37 cellular contexts compared by ENCODE assay signal in the genomic region with DNA sequence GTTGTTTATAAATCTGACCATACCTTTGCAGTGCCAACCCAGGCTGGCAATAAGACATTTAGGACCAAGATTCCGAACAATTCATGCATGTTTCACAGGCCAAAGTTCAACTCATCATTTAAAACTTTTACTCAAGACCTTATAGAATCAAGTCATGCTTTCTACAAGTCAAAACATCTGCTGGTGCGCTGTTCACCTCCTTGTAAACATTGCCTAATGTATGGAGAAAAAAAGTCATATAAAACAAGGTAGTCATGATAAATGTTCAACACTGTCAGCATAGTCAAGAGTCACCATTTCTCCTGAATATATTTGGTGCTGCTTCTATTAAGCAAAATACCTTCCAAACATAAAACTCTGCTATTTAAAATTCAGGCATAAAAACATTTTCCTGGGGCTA.
"Had no signal": no experiment of that assay in that cellular context is flagged by ENCODE, and none has a peak within 500 bp of the region (broad histone marks: within the 10 kb centered on the region; RNA-seq: fewer than 3 reads in every experiment).

No MANE protein-coding gene starts in this region.

- H3K4me3 Mint-ChIP-seq: activated B cell treated with CpG ODN at 0.5 μM for 24 hours; activated CD4-positive, alpha-beta memory T cell treated with anti-CD3 and anti-CD28 coated beads for 36 hours; activated naive CD4-positive, alpha-beta T cell treated with anti-CD3 and anti-CD28 coated beads for 36 hours; activated T-cell treated with anti-CD3 and anti-CD28 coated beads, Interleukin-2, amount 50 U/mL, for 4 hours; activated T-helper 1 cell treated with anti-CD3 and anti-CD28 coated beads, Interleukin-12 subunit alpha, Interleukin-12 subunit beta, Interleukin-2, Interleukin-4 antibody, amounts not matched to agents 30 ng/mL and 10 ng/mL and 1 ng/mL, durations not matched to agents 14 hours and 24 hours and 36 hours had no signal

- DNase-seq: activated B cell treated with CpG ODN at 0.5 μM for 24 hours; activated CD4-positive, alpha-beta memory T cell treated with anti-CD3 and anti-CD28 coated beads for 36 hours; activated CD4-positive, alpha-beta T cell treated with anti-CD3 and anti-CD28 coated beads for 4 hours; activated CD4-positive, alpha-beta T cell treated with anti-CD3 and anti-CD28 coated beads, Interleukin-2, amount 50 U/mL, for 1 hour; activated CD4-positive, CD25-positive, alpha-beta regulatory T cell treated with anti-CD3 and anti-CD28 coated beads, Interleukin-2, amount 50 U/mL, for 72 hours; activated CD8-positive, alpha-beta memory T cell treated with anti-CD3 and anti-CD28 coated beads, Interleukin-2, amount 50 U/mL, for 4 hours; activated gamma-delta T cell treated with Interleukin-2 at 50 U/mL for 16 hours; activated naive CD4-positive, alpha-beta T cell treated with anti-CD3 and anti-CD28 coated beads for 36 hours; activated T-cell treated with anti-CD3 and anti-CD28 coated beads for 4 hours; activated T-cell treated with anti-CD3 and anti-CD28 coated beads, Interleukin-2, amount 50 U/mL, for 4 hours; adrenal gland; body of pancreas; caudate nucleus; NCI-H1048; NCI-H1105 treated with DMSO at 0.1 percent for 48 hours; NCI-H1436; NCI-H1694; NCI-H1930; NCI-H2171; NCI-H2227 treated with DMSO at 0.1 percent for 48 hours; NCI-H446; NCI-H510A treated with DMSO at 0.1 percent for 48 hours; NCI-H69; NCI-H82; PC-3; Peyer's patch; RPMI8226; SIG-M5; SW 1271; T-helper 1 cell; T-helper 2 cell; T-helper 9 cell had no signal

- H3K4me3 ChIP-seq: adrenal gland, body of pancreas, breast epithelium, K562, Peyer's patch had no signal

- H3K9me3 Mint-ChIP-seq: activated B cell treated with CpG ODN at 0.5 μM for 24 hours; activated CD4-positive, alpha-beta memory T cell treated with anti-CD3 and anti-CD28 coated beads for 36 hours; activated naive CD4-positive, alpha-beta T cell treated with anti-CD3 and anti-CD28 coated beads for 36 hours had no signal

- H3K27ac ChIP-seq: adrenal gland, body of pancreas, breast epithelium, Peyer's patch, VCaP had no signal

- H3K27me3 Mint-ChIP-seq: activated B cell treated with CpG ODN at 0.5 μM for 24 hours; activated CD4-positive, alpha-beta memory T cell treated with anti-CD3 and anti-CD28 coated beads for 36 hours had no signal

- H3K4me1 ChIP-seq: adrenal gland, body of pancreas, breast epithelium, Peyer's patch had no signal

- H3K9me3 ChIP-seq: adrenal gland, body of pancreas, breast epithelium, Peyer's patch had no signal

- H3K27me3 ChIP-seq: adrenal gland, body of pancreas, breast epithelium, Peyer's patch had no signal

- H3K36me3 ChIP-seq: adrenal gland, breast epithelium, Peyer's patch had no signal

- H3K4me1 Mint-ChIP-seq: activated B cell treated with CpG ODN at 0.5 μM for 24 hours had no signal

- H3K27ac Mint-ChIP-seq: activated B cell treated with CpG ODN at 0.5 μM for 24 hours; activated CD4-positive, alpha-beta memory T cell treated with anti-CD3 and anti-CD28 coated beads for 36 hours; activated naive CD4-positive, alpha-beta T cell treated with anti-CD3 and anti-CD28 coated beads for 36 hours; activated naive CD4-positive, alpha-beta T cell treated with anti-CD3 and anti-CD28 coated beads, Interleukin-2, amount 50 U/mL, for 72 hours; activated T-helper 1 cell treated with anti-CD3 and anti-CD28 coated beads, Interleukin-12 subunit alpha, Interleukin-12 subunit beta, Interleukin-2, Interleukin-4 antibody, amounts not matched to agents 30 ng/mL and 10 ng/mL and 1 ng/mL, durations not matched to agents 14 hours and 24 hours and 36 hours had no signal
